In genomic region chr7:36430171-36430570, GRCh38 we compare ENCODE assay signal across 20 cellular contexts.
"Had no signal": no experiment of that assay in that cellular context is flagged by ENCODE, and none has a peak within 500 bp of the region (broad histone marks: within the 10 kb centered on the region; RNA-seq: fewer than 3 reads in every experiment).

No MANE protein-coding gene starts in this region.

- H3K4me3 Mint-ChIP-seq: activated CD8-positive, alpha-beta T cell treated with anti-CD3 and anti-CD28 coated beads, Interleukin-2, amount 10 ng/mL, durations not matched to agents 7 days and 5 days; activated naive CD4-positive, alpha-beta T cell treated with anti-CD3 and anti-CD28 coated beads, Interleukin-2, amount 50 U/mL, for 24 hours; brain; dendritic cell treated with granulocyte-macrophage colony-stimulating factor and Interleukin-4, amounts not matched to agents 40 ng/mL and 50 ng/mL, for 4 days; neural crest cell; T-helper 1 cell treated with Interleukin-12 subunit alpha and Interleukin-12 subunit beta and Interleukin-4 antibody, amounts not matched to agents 30 μg/mL and 1 μg/mL, for 36 hours had no signal

- H2AFZ ChIP-seq: hepatocyte had no signal

- H3K4me1 ChIP-seq: adrenal gland, pancreas, sigmoid colon had no signal

- H3K27ac Mint-ChIP-seq: activated CD8-positive, alpha-beta T cell treated with anti-CD3 and anti-CD28 coated beads, Interleukin-2, amount 10 ng/mL, durations not matched to agents 7 days and 5 days; activated naive CD4-positive, alpha-beta T cell treated with anti-CD3 and anti-CD28 coated beads, Interleukin-2, amount 50 U/mL, for 24 hours; dendritic cell treated with granulocyte-macrophage colony-stimulating factor and Interleukin-4, amounts not matched to agents 40 ng/mL and 50 ng/mL, for 4 days; T-helper 1 cell treated with Interleukin-12 subunit alpha and Interleukin-12 subunit beta and Interleukin-4 antibody, amounts not matched to agents 30 μg/mL and 1 μg/mL, for 36 hours had no signal

- H3K4me3 ChIP-seq: adrenal gland, hepatocyte, lung, pancreas, sigmoid colon had no signal

- ATAC-seq: activated CD8-positive, alpha-beta T cell treated with anti-CD3 and anti-CD28 coated beads, Interleukin-2, amount 10 ng/mL, durations not matched to agents 7 days and 5 days; pancreas had no signal

- H3K9me3 ChIP-seq: adrenal gland, pancreas had no signal

- H3K9me3 Mint-ChIP-seq: dendritic cell treated with granulocyte-macrophage colony-stimulating factor and Interleukin-4, amounts not matched to agents 40 ng/mL and 50 ng/mL, for 4 days; neural crest cell had no signal

- H3K4me1 Mint-ChIP-seq: activated naive CD4-positive, alpha-beta T cell treated with anti-CD3 and anti-CD28 coated beads, Interleukin-2, amount 50 U/mL, for 24 hours; brain had no signal

- H3K27ac ChIP-seq: adrenal gland, hepatocyte, pancreas, sigmoid colon had no signal

- H3K27me3 ChIP-seq: adrenal gland, hepatocyte, pancreas, sigmoid colon had no signal

- H3K36me3 ChIP-seq: adrenal gland, pancreas, sigmoid colon had no signal

- H3K4me2 ChIP-seq: hepatocyte had no signal

- H3K27me3 Mint-ChIP-seq: activated naive CD4-positive, alpha-beta T cell treated with anti-CD3 and anti-CD28 coated beads, Interleukin-2, amount 50 U/mL, for 24 hours; brain; dendritic cell treated with granulocyte-macrophage colony-stimulating factor and Interleukin-4, amounts not matched to agents 40 ng/mL and 50 ng/mL, for 4 days had no signal

- DNase-seq: activated CD4-positive, alpha-beta T cell treated with anti-CD3 and anti-CD28 coated beads for 4 hours; activated CD8-positive, alpha-beta memory T cell treated with anti-CD3 and anti-CD28 coated beads, Interleukin-2, amount 50 U/mL, for 4 hours; activated CD8-positive, alpha-beta T cell treated with anti-CD3 and anti-CD28 coated beads, Interleukin-2, amount 10 ng/mL, durations not matched to agents 7 days and 5 days; activated effector memory CD4-positive, alpha-beta T cell treated with anti-CD3 and anti-CD28 coated beads, Interleukin-2, amount 50 U/mL, for 16 hours; activated T-cell treated with anti-CD3 and anti-CD28 coated beads, Interleukin-2, amount 50 U/mL, for 48 hours; adrenal gland; effector memory CD4-positive, alpha-beta T cell; islet precursor cell; midbrain; pancreas; sigmoid colon; stimulated activated CD4-positive, alpha-beta T cell treated with anti-CD3 and anti-CD28 coated beads, Interleukin-12 subunit alpha, Interleukin-12 subunit beta, amount 100 ng/mL, for 4 hours; stimulated activated CD4-positive, alpha-beta T cell treated with anti-CD3 and anti-CD28 coated beads, Interleukin-2, amount 100 ng/mL, for 24 hours had no signal

- FAIRE-seq: pancreas had no signal

- H3K79me2 ChIP-seq: hepatocyte had no signal
